In the genomic region with DNA sequence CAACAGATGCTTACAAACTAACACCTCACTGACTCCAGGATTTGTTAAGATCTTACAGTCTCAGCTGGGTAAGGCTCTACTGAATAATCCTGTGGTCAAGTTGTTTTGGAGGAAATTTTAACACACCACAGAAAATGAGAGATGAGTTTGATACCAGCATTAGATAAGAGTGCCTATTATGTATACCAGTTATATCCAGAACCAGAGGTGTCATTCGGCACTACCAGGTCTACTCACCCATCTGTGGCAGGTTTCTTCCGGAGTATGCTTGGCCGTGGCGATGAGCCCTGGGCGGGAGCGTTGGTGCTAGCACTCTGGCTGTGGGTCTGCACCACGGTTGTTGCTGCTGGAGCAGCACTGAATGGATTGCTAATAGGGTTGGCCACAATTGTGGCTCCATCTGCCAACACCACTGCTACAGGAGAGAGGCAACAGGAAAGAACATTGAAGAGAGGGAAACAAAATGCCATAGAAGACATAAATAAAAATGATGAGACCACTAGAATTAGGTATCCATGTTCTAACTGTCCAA, we compare ENCODE assay signal across 17 cellular contexts. TPM values are rescaled to one million over a fixed set of nuclear protein-coding genes. Genes with fewer than 3 reads are reported as not detected.
DNase-seq lines count a peak whose midpoint lies in the region; ATAC-seq and TF ChIP-seq lines count a peak whose summit lies in the region.
"Had no signal": no experiment of that assay in that cellular context is flagged by ENCODE, and none has a peak within 500 bp of the region (broad histone marks: within the 10 kb centered on the region; RNA-seq: fewer than 3 reads in every experiment).

No MANE protein-coding gene starts in this region.

- no peaks in the 10 kb centered on the region for H4K20me1 ChIP-seq in MM.1S (ENCODE audit: insufficient read depth, low read length)

- peak overlapping the region; percentile 10 for H3K27ac ChIP-seq in angular gyrus (ENCODE audit: low read depth, low read length)
- H3K27ac ChIP-seq in MM.1S (ENCODE audit: low read length), result no peak overlapping the region
- H3K27ac ChIP-seq: SJCRH30 had no signal

- no peaks in the 10 kb centered on the region for H3K27me3 ChIP-seq in MM.1S (replicated peaks; ENCODE audit: insufficient read depth, low read length)
- H3K27me3 ChIP-seq: SJCRH30 had no signal

- H3K27ac Mint-ChIP-seq in stimulated activated effector memory CD8-positive, alpha-beta T cell treated with anti-CD3 and anti-CD28 coated beads, Interleukin-12 subunit alpha, Interleukin-12 subunit beta, amount 100 ng/mL, for 72 hours, result peak overlapping the region; percentile 30
- H3K27ac Mint-ChIP-seq: IgD-negative memory B cell had no signal

- H3K79me2 ChIP-seq in MM.1S (ENCODE audit: low read length), result no peaks in the 10 kb centered on the region

- H3K4me1 ChIP-seq in MM.1S (ENCODE audit: low read length), result no peaks in the 10 kb centered on the region
- H3K4me1 ChIP-seq: SJCRH30 had no signal

- no peak overlapping the region for H3K4me2 ChIP-seq in MM.1S (ENCODE audit: low read depth, low read length)

- H3K4me3 Mint-ChIP-seq in stimulated activated effector memory CD8-positive, alpha-beta T cell treated with anti-CD3 and anti-CD28 coated beads, Interleukin-12 subunit alpha, Interleukin-12 subunit beta, amount 100 ng/mL, for 72 hours, result no peak overlapping the region
- H3K4me3 Mint-ChIP-seq: CD14-positive monocyte, IgD-negative memory B cell had no signal

- H3K36me3 Mint-ChIP-seq in stimulated activated effector memory CD8-positive, alpha-beta T cell treated with anti-CD3 and anti-CD28 coated beads, Interleukin-12 subunit alpha, Interleukin-12 subunit beta, amount 100 ng/mL, for 72 hours, result peaks cover 98% of the 10 kb centered on the region

- H3F3A ChIP-seq in MM.1S (ENCODE audit: insufficient read depth, low read length), result no peaks in the 10 kb centered on the region

- H3K9me3 Mint-ChIP-seq in stimulated activated effector memory CD8-positive, alpha-beta T cell treated with anti-CD3 and anti-CD28 coated beads, Interleukin-12 subunit alpha, Interleukin-12 subunit beta, amount 100 ng/mL, for 72 hours, result no peaks in the 10 kb centered on the region
- H3K9me3 Mint-ChIP-seq: CD14-positive monocyte, IgD-negative memory B cell had no signal

- intact Hi-C loops in Right ventricle myocardium superior (cut with DNase I), result no loop called here
- intact Hi-C loops in cardiac septum (cut with DNase I), result no loop called here

- H3K36me3 ChIP-seq in MM.1S (replicated peaks; ENCODE audit: insufficient read depth, low read length), result 0 out of 2 replicates have a peak, but pooled peaks cover 6% of the 10 kb centered on the region

- H3K9me3 ChIP-seq in MM.1S (replicated peaks; ENCODE audit: insufficient read depth, low read length), result no peaks in the 10 kb centered on the region
- H3K9me3 ChIP-seq: SJCRH30 had no signal

- H3K4me3 ChIP-seq in MM.1S (ENCODE audit: low read length), result no peak overlapping the region
- H3K4me3 ChIP-seq: SJCRH30 had no signal

- H3K9ac ChIP-seq in MM.1S (ENCODE audit: low read length), result no peak overlapping the region

- ATAC-seq in Right ventricle myocardium superior (ENCODE audit: poor library complexity), result peak; percentile 62
- ATAC-seq in stimulated activated effector memory CD8-positive, alpha-beta T cell treated with anti-CD3 and anti-CD28 coated beads, Interleukin-12 subunit alpha, Interleukin-12 subunit beta, amount 100 ng/mL, for 72 hours, result peak; percentile 26
- ATAC-seq in GM21515 (IDR thresholded peaks at IDR 0.05; ENCODE audit: unreplicated experiment), result no peak
- ATAC-seq in GM21619 (IDR thresholded peaks at IDR 0.05; ENCODE audit: unreplicated experiment), result no peak

- no peak overlapping the region for H2AFZ ChIP-seq in MM.1S (ENCODE audit: low read length)

- no peak for DNase-seq in Right ventricle myocardium superior
- DNase-seq in cardiac septum (ENCODE audit: low spot score), result no peak
- DNase-seq in inferior parietal cortex (ENCODE audit: extremely low spot score), result peak; percentile 12
- no peak for DNase-seq in stimulated activated effector memory CD8-positive, alpha-beta T cell treated with anti-CD3 and anti-CD28 coated beads, Interleukin-12 subunit alpha, Interleukin-12 subunit beta, amount 100 ng/mL, for 72 hours (ENCODE audit: low spot score in 2 of 2)
- no peak for DNase-seq in MM.1S
- DNase-seq: COR-L47, Kasumi-1, NCI-H1105 treated with DMSO at 0.1 percent for 48 hours, NCI-H1694 treated with DMSO at 0.1 percent for 48 hours, NCI-H345, NCI-H526 treated with DMSO at 0.1 percent for 48 hours, SJCRH30 had no signal

- H3K9me2 ChIP-seq in MM.1S (replicated peaks; ENCODE audit: insufficient read depth, low read length), result no peaks in the 10 kb centered on the region

- TF ChIP-seq CTCF in MM.1S (IDR thresholded peaks at IDR 0.05; ENCODE audit: low read length), result no peak

- peaks cover 5% of the 10 kb centered on the region for H3K4me1 Mint-ChIP-seq in stimulated activated effector memory CD8-positive, alpha-beta T cell treated with anti-CD3 and anti-CD28 coated beads, Interleukin-12 subunit alpha, Interleukin-12 subunit beta, amount 100 ng/mL, for 72 hours
- H3K4me1 Mint-ChIP-seq: CD14-positive monocyte had no signal

RNA-seq across cellular contexts. Expression of a gene that starts 41.2 kb away (rescaled TPM):
- total RNA-seq in Right ventricle myocardium superior, result 13.0 TPM
- 19.9 TPM for total RNA-seq in cardiac septum

Comparison
In these comparisons a context has a peak if more than half of its experiments do, and no peak if none do; other contexts are left out.
1. ATAC-seq: peak in Right ventricle myocardium superior (single experiment) and stimulated activated effector memory CD8-positive, alpha-beta T cell treated with anti-CD3 and anti-CD28 coated beads, Interleukin-12 subunit alpha, Interleukin-12 subunit beta, amount 100 ng/mL, for 72 hours (single experiment); none in GM21515 (single experiment) and GM21619 (single experiment).